Comparison of ENCODE assay signal across 18 cellular contexts in the genomic region with DNA sequence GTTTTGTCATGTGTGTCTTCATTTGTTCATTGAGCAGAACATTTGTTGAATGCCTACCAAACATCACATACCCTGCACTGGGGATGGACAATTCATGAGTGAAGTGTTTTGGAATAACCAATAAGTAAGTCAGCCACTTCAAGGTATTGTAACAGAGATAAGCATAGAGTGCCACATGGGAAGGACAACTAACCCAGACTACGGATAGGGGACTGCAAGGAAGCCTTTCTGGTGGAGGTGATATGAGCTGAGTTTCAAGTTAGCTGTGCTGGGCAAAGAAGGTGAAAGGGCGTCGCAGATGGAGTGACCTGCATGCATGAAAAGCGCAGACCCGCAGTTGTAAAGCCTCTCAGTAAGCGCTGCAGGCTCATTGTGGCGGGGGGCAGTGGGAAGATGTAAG.
"Had no signal": no experiment of that assay in that cellular context is flagged by ENCODE, and none has a peak within 500 bp of the region (broad histone marks: within the 10 kb centered on the region; RNA-seq: fewer than 3 reads in every experiment).

No MANE protein-coding gene starts in this region.

- H3K27ac Mint-ChIP-seq: nephron progenitor cell; stimulated activated naive B cell treated with anti-CD40 and anti-IgM and Interleukin-4, amounts not matched to agents 10 μg/mL and 1 μg/mL and 100 μg/mL, for 72 hours; stimulated activated naive CD8-positive, alpha-beta T cell treated with anti-CD3 and anti-CD28 coated beads, Interleukin-15, amount 100 ng/mL, for 72 hours had no signal

- H3K27me3 ChIP-seq: colonic mucosa, heart left ventricle, right atrium auricular region, sigmoid colon, transverse colon had no signal

- H3K9me3 ChIP-seq: colonic mucosa, heart left ventricle, right atrium auricular region, sigmoid colon, thoracic aorta, transverse colon had no signal

- H3K27me3 Mint-ChIP-seq: naive thymus-derived CD4-positive, alpha-beta T cell; stimulated activated naive B cell treated with anti-CD40 and anti-IgM and Interleukin-4, amounts not matched to agents 10 μg/mL and 1 μg/mL and 100 μg/mL, for 72 hours; stimulated activated naive CD8-positive, alpha-beta T cell treated with anti-CD3 and anti-CD28 coated beads, Interleukin-15, amount 100 ng/mL, for 72 hours had no signal

- H3K4me3 ChIP-seq: colonic mucosa, heart left ventricle, lung, right atrium auricular region, sigmoid colon, skin epidermis, thoracic aorta, transverse colon had no signal

- H3K9me3 Mint-ChIP-seq: nephron progenitor cell; stimulated activated naive B cell treated with anti-CD40 and anti-IgM and Interleukin-4, amounts not matched to agents 10 μg/mL and 1 μg/mL and 100 μg/mL, for 72 hours; stimulated activated naive CD8-positive, alpha-beta T cell treated with anti-CD3 and anti-CD28 coated beads, Interleukin-15, amount 100 ng/mL, for 72 hours had no signal

- H3K4me1 Mint-ChIP-seq: nephron progenitor cell had no signal

- ATAC-seq: heart left ventricle; left colon; left ventricle myocardium superior; naive thymus-derived CD4-positive, alpha-beta T cell; stimulated activated naive B cell treated with anti-CD40 and anti-IgM and Interleukin-4, amounts not matched to agents 10 μg/mL and 1 μg/mL and 100 μg/mL, for 72 hours; stimulated activated naive CD8-positive, alpha-beta T cell treated with anti-CD3 and anti-CD28 coated beads, Interleukin-15, amount 100 ng/mL, for 72 hours had no signal

- H3K27ac ChIP-seq: colonic mucosa, heart left ventricle, right atrium auricular region, sigmoid colon, skin epidermis, thoracic aorta, transverse colon had no signal

- H3K36me3 ChIP-seq: colonic mucosa had no signal

- H3K4me3 Mint-ChIP-seq: naive thymus-derived CD4-positive, alpha-beta T cell; nephron progenitor cell; stimulated activated naive B cell treated with anti-CD40 and anti-IgM and Interleukin-4, amounts not matched to agents 10 μg/mL and 1 μg/mL and 100 μg/mL, for 72 hours; stimulated activated naive CD8-positive, alpha-beta T cell treated with anti-CD3 and anti-CD28 coated beads, Interleukin-15, amount 100 ng/mL, for 72 hours had no signal

- DNase-seq: colonic mucosa; effector CD8-positive, alpha-beta T cell; heart left ventricle; hippocampal formation; left colon; left ventricle myocardium superior; naive thymus-derived CD4-positive, alpha-beta T cell; nephron progenitor cell; sigmoid colon; stimulated activated CD4-positive, alpha-beta T cell treated with anti-CD3 and anti-CD28 coated beads, Interleukin-2, amount 100 ng/mL, for 24 hours; stimulated activated CD4-positive, alpha-beta T cell treated with anti-CD3 and anti-CD28 coated beads, Interleukin-4, amount 100 ng/mL, for 4 hours; stimulated activated naive B cell treated with anti-CD40 and anti-IgM and Interleukin-4, amounts not matched to agents 10 μg/mL and 1 μg/mL and 100 μg/mL, for 72 hours; stimulated activated naive CD8-positive, alpha-beta T cell treated with anti-CD3 and anti-CD28 coated beads, Interleukin-15, amount 100 ng/mL, for 72 hours; transverse colon had no signal
